ENCODE assay signal across 8 cellular contexts in genomic region chr5:148382961-148383360, GRCh38. TPM values are rescaled to one million over a fixed set of nuclear protein-coding genes. Genes with fewer than 3 reads are reported as not detected.
DNase-seq lines count a peak whose midpoint lies in the region; ATAC-seq and TF ChIP-seq lines count a peak whose summit lies in the region.

No MANE protein-coding gene starts in this region.

- H3K27me3 Mint-ChIP-seq in CD4-positive, alpha-beta T cell: no peaks in the 10 kb centered on the region
- peaks cover 9% of the 10 kb centered on the region for H3K27me3 Mint-ChIP-seq in endothelial cell (ENCODE audit: unreplicated experiment)

- TF ChIP-seq CTCF in CD4-positive, alpha-beta T cell (IDR thresholded peaks at IDR 0.05): peak; percentile 20
- TF ChIP-seq CTCF in endothelial cell (IDR thresholded peaks at IDR 0.05; ENCODE audit: unreplicated experiment): no peak
- no peak for TF ChIP-seq CTCF in neutrophil (IDR thresholded peaks at IDR 0.05)

- no peaks in the 10 kb centered on the region for H3K27me3 ChIP-seq in CD4-positive, alpha-beta T cell (ENCODE audit: control insufficient read depth, insufficient read depth, low read length)
- H3K27me3 ChIP-seq in NT2/D1 (ENCODE audit: insufficient read depth, insufficient read length) (no peaks in the 10 kb centered on the region), neutrophil (peaks cover 4% of the 10 kb centered on the region)

- peak overlapping the region; percentile 96 for H3K27ac Mint-ChIP-seq in CD4-positive, alpha-beta T cell
- peak overlapping the region; percentile 97 for H3K27ac Mint-ChIP-seq in endothelial cell (ENCODE audit: unreplicated experiment)

- H3K4me1 ChIP-seq in NT2/D1 (ENCODE audit: insufficient read depth, insufficient read length) (no peaks in the 10 kb centered on the region), neutrophil (ENCODE audit: control insufficient read depth in 1 of 2, insufficient read depth in 1 of 2, low read depth in 1 of 2, low read length in 1 of 2) (peaks cover 43 to 45% of the 10 kb centered on the region in 2 experiments)

- peaks cover 43% of the 10 kb centered on the region for H3K36me3 Mint-ChIP-seq in CD4-positive, alpha-beta T cell (ENCODE audit: low read depth)
- H3K36me3 Mint-ChIP-seq in endothelial cell (ENCODE audit: low read depth, unreplicated experiment): peaks cover 20% of the 10 kb centered on the region

- peaks cover 62% of the 10 kb centered on the region for H3K4me1 Mint-ChIP-seq in CD4-positive, alpha-beta T cell (ENCODE audit: low read depth)
- peaks cover 40% of the 10 kb centered on the region for H3K4me1 Mint-ChIP-seq in endothelial cell (ENCODE audit: unreplicated experiment)

- intact Hi-C loops in CD4-positive, alpha-beta T cell (cut with DNase I, micrococcal nuclease): loop anchor here (5.0 to 10.0 kb wide), 6 partner anchors 442 to 1936 kb away; partner anchors contain the start of genes ADRB2 (in 1 of the 2), CSNK1A1 (in 1 of the 2), GRPEL2 (in 1 of the 2) and TCERG1 (in 1 of the 2)

- peak overlapping the region; percentile 36 for H3K9ac ChIP-seq in NT2/D1 (ENCODE audit: insufficient read length, low read depth)

- peak overlapping the region; percentile 92 for H3K27ac ChIP-seq in CD4-positive, alpha-beta T cell (ENCODE audit: low read depth, low read length)
- H3K27ac ChIP-seq in neutrophil: peak overlapping the region; percentile 96

- H3K9me3 ChIP-seq in CD4-positive, alpha-beta T cell (ENCODE audit: control insufficient read depth, low read length): no peaks in the 10 kb centered on the region
- H3K9me3 ChIP-seq in NT2/D1 (ENCODE audit: insufficient read depth, low read length) (no peaks in the 10 kb centered on the region), neutrophil (no peaks in the 10 kb centered on the region)

- POLR2A ChIA-PET in CD4-positive, alpha-beta T cell (lab: Charles Lee): interaction anchor here (1.0 kb wide), 1 partner anchor 975 kb away, joined by 3 read pairs; the partner anchor contains the start of gene PCYOX1L

- peaks cover 3% of the 10 kb centered on the region for H3K9me3 Mint-ChIP-seq in CD4-positive, alpha-beta T cell
- H3K9me3 Mint-ChIP-seq in endothelial cell (ENCODE audit: unreplicated experiment): no peaks in the 10 kb centered on the region

- CTCF ChIA-PET in CD4-positive, alpha-beta T cell (lab: Charles Lee): no interaction called here

- ATAC-seq in CD4-positive, alpha-beta T cell (ENCODE audit: poor library complexity): no peak
- ATAC-seq in GM21737 (IDR thresholded peaks at IDR 0.05; ENCODE audit: unreplicated experiment): no peak

- peak overlapping the region; percentile 89 for H3K4me3 Mint-ChIP-seq in CD4-positive, alpha-beta T cell
- peak overlapping the region; percentile 96 for H3K4me3 Mint-ChIP-seq in endothelial cell (ENCODE audit: unreplicated experiment)

- H3K36me3 ChIP-seq in NT2/D1 (ENCODE audit: insufficient read depth, insufficient read length, low read length) (peaks cover 12% of the 10 kb centered on the region), neutrophil (peaks cover 9% of the 10 kb centered on the region)

- H3K4me3 ChIP-seq in NT2/D1 (ENCODE audit: insufficient read length, low read depth) (peak overlapping the region; percentile 86), neutrophil (ENCODE audit: low read depth in 1 of 2, low read length in 1 of 2) (peak overlapping the region; percentile 73 to 86)

- no peak for DNase-seq in CD4-positive, alpha-beta T cell
- no peak for DNase-seq in NT2/D1 (ENCODE audit: low read depth, low spot score)
- no peak for DNase-seq in endothelial cell (ENCODE audit: low spot score)
- no peak for DNase-seq in stimulated activated CD8-positive, alpha-beta memory T cell treated with anti-CD3 and anti-CD28 coated beads, Interleukin-4, amount 100 ng/mL, for 48 hours
- DNase-seq in EL: no peak
- DNase-seq in NCI-H526 treated with DMSO at 0.1 percent for 48 hours (lab: John Stamatoyannopoulos, UW): no peak

RNA-seq across cellular contexts. Expression of gene FBXO38, which starts 0.8 kb away (rescaled TPM):
- total RNA-seq in CD4-positive, alpha-beta T cell: 10 to 100 TPM; 45.7 to 47.3 TPM
- total RNA-seq in endothelial cell (ENCODE audit: unreplicated experiment): 50.0 TPM

RNA-seq across cellular contexts. Expression of gene SPINK9, which starts 47.6 kb away (rescaled TPM):
- total RNA-seq in CD4-positive, alpha-beta T cell: not detected
- not detected for total RNA-seq in endothelial cell (ENCODE audit: unreplicated experiment)
